ENCODE assay signal across 8 cellular contexts in the genomic region with DNA sequence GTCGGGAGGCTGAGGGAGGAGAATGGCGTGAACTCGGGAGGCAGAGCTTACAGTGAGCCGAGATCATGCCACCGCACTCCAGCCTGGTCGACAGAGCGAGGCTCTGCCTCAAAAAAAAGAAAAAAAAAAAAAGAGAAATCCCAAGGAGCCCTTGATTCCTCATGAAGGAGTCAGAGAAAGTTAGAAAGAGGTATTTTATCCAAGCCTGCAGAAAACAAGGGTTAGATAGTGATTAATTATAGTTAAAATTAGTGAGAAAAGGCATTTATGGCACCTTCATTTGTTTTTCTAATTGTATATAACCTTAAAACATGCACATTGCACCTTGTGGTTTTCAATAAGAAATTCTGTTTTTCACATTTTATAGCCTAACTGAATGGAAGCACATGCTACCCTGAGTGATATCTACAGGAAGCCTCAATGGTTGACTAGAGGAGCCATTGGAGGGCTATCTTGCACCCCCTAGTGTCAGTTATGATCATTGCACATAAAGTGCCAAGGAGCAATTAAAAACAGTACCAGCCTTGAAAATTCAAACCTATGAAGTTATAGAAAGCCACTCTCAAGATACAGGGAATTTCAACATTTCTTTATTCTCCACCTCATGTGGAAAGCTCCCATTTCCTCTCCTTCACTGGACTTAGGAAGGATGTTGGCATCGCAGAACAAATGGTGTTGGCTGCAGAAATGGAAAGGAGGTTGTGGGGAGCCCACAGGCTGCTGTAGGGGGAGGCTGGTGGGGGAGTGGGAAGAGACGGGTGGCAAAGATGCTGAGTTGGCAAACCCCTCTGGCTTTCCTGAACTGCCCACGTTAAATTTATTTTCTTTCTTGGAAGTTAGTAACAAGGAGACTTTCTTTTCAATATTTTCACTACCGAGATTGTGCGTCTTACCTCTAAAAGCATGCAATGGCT. TPM values are rescaled to one million over a fixed set of nuclear protein-coding genes. Genes with fewer than 3 reads are reported as not detected.
DNase-seq lines count a peak whose midpoint lies in the region; ATAC-seq, FAIRE-seq and TF ChIP-seq lines count a peak whose summit lies in the region.

No MANE protein-coding gene starts in this region.

- H3K4me1 ChIP-seq in Caco-2 = no peaks in the 10 kb centered on the region
- no peaks in the 10 kb centered on the region for H3K4me1 ChIP-seq in HEK293 (ENCODE audit: control insufficient read depth, insufficient read depth, low read length)
- peaks cover 12 to 15% of the 10 kb centered on the region in 2 experiments for H3K4me1 ChIP-seq in SK-N-SH (ENCODE audit: control insufficient read depth in 1 of 2, insufficient read depth in 2 of 2, low read depth in 1 of 2, low read length in 1 of 2)
- peaks cover 9% of the 10 kb centered on the region for H3K4me1 ChIP-seq in keratinocyte (ENCODE audit: control insufficient read depth, extremely low read depth, insufficient read depth, low read length)

- 92% methylated on average over 12 of the region's 12 CpGs for WGBS in SK-N-SH (ENCODE audit: low lambda C conversion rate)

- in situ Hi-C loops in T47D (cut with HindIII; ENCODE audit: low pct_unique_long_range_greater_than_20kb, low sequenced_read_pairs) = no loop called here

- no peaks in the 10 kb centered on the region for H3K27me3 ChIP-seq in Caco-2 (replicated peaks; ENCODE audit: control insufficient read depth, insufficient read depth, low read length)
- no peaks in the 10 kb centered on the region for H3K27me3 ChIP-seq in SK-N-SH (ENCODE audit: insufficient read depth)
- peaks cover 23% of the 10 kb centered on the region for H3K27me3 ChIP-seq in keratinocyte (ENCODE audit: control insufficient read depth, extremely low read depth, insufficient read depth, low read length)

- no peak for FAIRE-seq in keratinocyte (lab: Jason Lieb, UNC)

- no peak overlapping the region for H3K4me3 ChIP-seq in Caco-2 (ENCODE audit: low read depth, low read length)
- no peak overlapping the region for H3K4me3 ChIP-seq in HEK293 (ENCODE audit: low read depth, low read length)
- peak overlapping the region in 1 of 2 experiments; percentile 0; a peak in 1 of 4 replicates for H3K4me3 ChIP-seq in SK-N-SH (ENCODE audit: low read depth in 2 of 2, low read length in 1 of 2)
- no peak overlapping the region for H3K4me3 ChIP-seq in keratinocyte (ENCODE audit: control insufficient read depth in 2 of 3, extremely low read depth in 1 of 3, insufficient read depth in 2 of 3, low read depth in 1 of 3, low read length in 3 of 3)

- H3K4me3 Mint-ChIP-seq in Caco-2 (ENCODE audit: unreplicated experiment) = no peak overlapping the region

- H3K27ac ChIP-seq in HEK293 (ENCODE audit: extremely low read depth, low read depth, low read length) (no peak overlapping the region), SK-N-SH (ENCODE audit: low read depth in 2 of 2, low read length in 1 of 2) (peak overlapping the region; percentile 76 to 88), keratinocyte (ENCODE audit: control insufficient read depth, insufficient read depth, low read length) (no peak overlapping the region)

- DNase-seq in Caco-2 (peak in 1 of 2 experiments; percentile 57), SK-N-SH (peak; percentile 64), T47D (ENCODE audit: low read depth in 1 of 2, low spot score in 1 of 2) (peak; percentile 35 to 69), keratinocyte (ENCODE audit: low read depth, low spot score) (no peak), NCI-H510A treated with DMSO at 0.1 percent for 48 hours (lab: John Stamatoyannopoulos, UW) (no peak)
- DNase-seq in stimulated activated CD4-positive, alpha-beta T cell treated with anti-CD3 and anti-CD28 coated beads, TNF-alpha, amount 100 ng/mL, for 24 hours (ENCODE audit: low read depth in 3 of 3) = peak in 2 of 3 experiments; percentile 14 to 34

- H2AFZ ChIP-seq in SK-N-SH (ENCODE audit: low read depth) (no peak overlapping the region; the same call in none of the 2 replicates), keratinocyte (ENCODE audit: control insufficient read depth, low read length) (no peak overlapping the region)

- peaks cover 28% of the 10 kb centered on the region for H3F3A ChIP-seq in SK-N-SH (replicated peaks; ENCODE audit: insufficient read depth)

- dilution Hi-C loops in keratinocyte (cut with MboI; ENCODE audit: extremely low pct_ligation_motif_present, low sequenced_read_pairs) = no loop called here

- H3K9me3 ChIP-seq in Caco-2 (no peaks in the 10 kb centered on the region; the same call in 1 of the 2 replicates), HEK293 (ENCODE audit: control insufficient read depth, insufficient read depth, low read depth, low read length) (no peaks in the 10 kb centered on the region), SK-N-SH (no peaks in the 10 kb centered on the region), keratinocyte (ENCODE audit: control insufficient read depth, low read depth, low read length) (no peaks in the 10 kb centered on the region)

- no peak overlapping the region for H3K27ac Mint-ChIP-seq in Caco-2 (ENCODE audit: unreplicated experiment)

- H3K4me1 Mint-ChIP-seq in Caco-2 (ENCODE audit: low read depth, unreplicated experiment) = peaks cover 6% of the 10 kb centered on the region

- TF ChIP-seq EP300 in SK-N-SH (IDR thresholded peaks at IDR 0.05; ENCODE audit: borderline replicate concordance in 1 of 2, low read depth in 1 of 2, low read length in 1 of 2) = no peak

- H3K9me3 Mint-ChIP-seq in Caco-2 (ENCODE audit: unreplicated experiment) = no peaks in the 10 kb centered on the region

- no peaks in the 10 kb centered on the region for H3K9me2 ChIP-seq in SK-N-SH

- TF ChIP-seq CTCF in Caco-2 (IDR thresholded peaks at IDR 0.05; ENCODE audit: insufficient read depth in 1 of 2, low read depth in 1 of 2, low read length in 1 of 2, severe bottlenecking in 1 of 2, unreplicated experiment in 1 of 2) (peak; percentile 40 to 56), HEK293 (tag by site-specific recombination; IDR thresholded peaks at IDR 0.05) (peak; percentile 46; the same call in 1 of the 2 replicates), SK-N-SH (IDR thresholded peaks at IDR 0.05) (peak; percentile 87), keratinocyte (optimal IDR thresholded peaks at IDR 0.05 in 1 of 3, IDR thresholded peaks at IDR 0.05 in 1 of 3, conservative IDR thresholded peaks at IDR 0.05 in 1 of 3; ENCODE audit: extremely low read depth in 1 of 3, insufficient read depth in 2 of 3, low read length in 3 of 3) (peak; percentile 54 to 70 (median 68))

- TF ChIP-seq RAD21 in SK-N-SH (IDR thresholded peaks at IDR 0.05; ENCODE audit: low read length) = peak; percentile 61

- POLR2A ChIA-PET in Caco-2 (lab: Charles Lee) (no interaction called here), HEK293 (lab: Yijun Ruan, JAX) (no interaction called here), SK-N-SH (lab: Yijun Ruan, JAX) (no interaction called here)

- peak overlapping the region; percentile 20; the same call in 1 of the 2 replicates for H3K9ac ChIP-seq in SK-N-SH
- no peak overlapping the region for H3K9ac ChIP-seq in keratinocyte (ENCODE audit: control insufficient read depth, extremely low read depth, insufficient read depth, low read length)

- H4K20me1 ChIP-seq in SK-N-SH (ENCODE audit: insufficient read depth) (no peaks in the 10 kb centered on the region), keratinocyte (ENCODE audit: control insufficient read depth, extremely low read depth, insufficient read depth, low read length) (no peaks in the 10 kb centered on the region)

- H3K36me3 Mint-ChIP-seq in Caco-2 (ENCODE audit: insufficient read depth, unreplicated experiment) = no peaks in the 10 kb centered on the region

- no peaks in the 10 kb centered on the region for H3K79me2 ChIP-seq in SK-N-SH (ENCODE audit: insufficient read depth)
- no peaks in the 10 kb centered on the region for H3K79me2 ChIP-seq in keratinocyte (ENCODE audit: control insufficient read depth, insufficient read depth, low read length)

- H3K36me3 ChIP-seq in Caco-2 (ENCODE audit: control insufficient read depth, insufficient read depth, low read length) (no peaks in the 10 kb centered on the region), HEK293 (ENCODE audit: control insufficient read depth in 2 of 2, insufficient read depth in 1 of 2, low read length in 2 of 2) (no peaks in the 10 kb centered on the region), SK-N-SH (replicated peaks in 1 of 2; ENCODE audit: control insufficient read depth in 1 of 2, insufficient read depth in 2 of 2, low read length in 1 of 2) (no peaks in the 10 kb centered on the region), keratinocyte (ENCODE audit: control insufficient read depth in 2 of 2, extremely low read depth in 1 of 2, insufficient read depth in 2 of 2, low read length in 2 of 2) (no peaks in the 10 kb centered on the region)

- CTCF ChIA-PET in Caco-2 (lab: Charles Lee) (interaction anchor here (0.6 to 0.7 kb wide), 3 partner anchors 98 to 1996 kb away, joined by 3 read pairs; a partner anchor contains a TSS), HEK293 (lab: Yijun Ruan, JAX) (interaction anchor here (0.6 to 2.7 kb wide), 17 partner anchors 9 to 1253 kb away, joined by 3 to 10 read pairs (median 3); no protein-coding TSS in a partner anchor), SK-N-SH (lab: Yijun Ruan, JAX) (interaction anchor here (0.9 to 3.2 kb wide), 9 partner anchors 10 to 136 kb away, joined by 3 to 19 read pairs (median 4); no protein-coding TSS in a partner anchor)

- intact Hi-C loops in Caco-2 (cut with micrococcal nuclease; ENCODE audit: unreplicated experiment) = loop anchor here (1.0 to 5.0 kb wide), 2 partner anchors 77 to 131 kb away; no protein-coding TSS in a partner anchor

- peak overlapping the region; percentile 49 for H3K4me2 ChIP-seq in SK-N-SH
- H3K4me2 ChIP-seq in keratinocyte (ENCODE audit: control insufficient read depth, extremely low read depth, insufficient read depth, low read depth, low read length) = no peak overlapping the region

- peaks cover 2% of the 10 kb centered on the region for H3K27me3 Mint-ChIP-seq in Caco-2 (ENCODE audit: insufficient read depth, unreplicated experiment)

- ATAC-seq in GM19023 (IDR thresholded peaks at IDR 0.05; ENCODE audit: unreplicated experiment) = no peak

- H3K9me1 ChIP-seq in keratinocyte (ENCODE audit: control insufficient read depth, extremely low read depth, insufficient read depth, low read length) = no peaks in the 10 kb centered on the region

- BruUV-seq in Caco-2 (replicated peaks; lab: Mats Ljungman, UMichigan) = no TSS peak

TF ChIP-seq in SK-N-SH, 30 proteins besides CTCF, POLR2A, EP300 and RAD21 (continues in another document):
- TF ChIP-seq SMC3 (IDR thresholded peaks at IDR 0.05; ENCODE audit: low read depth, low read length) = peak; percentile 39

RNA-seq across cellular contexts. Expression of a gene that starts 48.5 kb away (rescaled TPM):
- 0.18 TPM in 1 of 2 replicates, not detected in the other for total RNA-seq in Caco-2 (2022)
- polyA plus RNA-seq in SK-N-SH (2012; rRNA removed) (0.49 and 0.52 TPM in 2 replicates), keratinocyte (not detected in 3 replicates)
- polyA plus RNA-seq in SK-N-SH (2012; cell fraction: cytosol; rRNA removed) = 0.29 and 0.53 TPM in 2 replicates
- polyA plus RNA-seq in SK-N-SH (2012; cell fraction: nucleus; rRNA removed) = 1.0 and 1.1 TPM in 2 replicates
- not detected for polyA plus RNA-seq in keratinocyte (2011; ENCODE audit: low read depth)
- not detected in 2 replicates for polyA plus RNA-seq in keratinocyte (2011; cell fraction: cytosol; rRNA removed)
- not detected in 2 replicates for polyA plus RNA-seq in keratinocyte (2011; cell fraction: nucleus; rRNA removed)
- 0.07 and 0.09 TPM in 2 replicates for polyA plus RNA-seq in keratinocyte (2012; ENCODE audit: low replicate concordance)
- polyA minus RNA-seq in keratinocyte = not detected in 3 replicates
- not detected for polyA minus RNA-seq in keratinocyte (2011; cell fraction: cytosol; rRNA and poly(A)+ RNA removed)
- polyA minus RNA-seq in keratinocyte (2011; cell fraction: nucleus; rRNA and poly(A)+ RNA removed) = not detected in 2 replicates

Comparison
In these comparisons a context has a peak if more than half of its experiments do, and no peak if none do; other contexts are left out.
1. DNase-seq: peak in SK-N-SH (single experiment), T47D (2 of 2) and stimulated activated CD4-positive, alpha-beta T cell treated with anti-CD3 and anti-CD28 coated beads, TNF-alpha, amount 100 ng/mL, for 24 hours (2 of 3); none in keratinocyte (single experiment) and NCI-H510A treated with DMSO at 0.1 percent for 48 hours (single experiment).
2. H3K27ac ChIP-seq: peak in SK-N-SH (2 of 2); none in HEK293 (single experiment) and keratinocyte (single experiment).
3. Peak in every context shown above with its lines, with median percentiles within 50 percentile points of each other: CTCF ChIP-seq.